In genomic region chr11:13334068-13334785, GRCh38 we compare ENCODE assay signal across 3 cellular contexts.
TF ChIP-seq lines count a peak whose summit lies in the region.

No MANE protein-coding gene starts in this region.

TF ChIP-seq in GM23338, 12 proteins besides CTCF, POLR2A, EP300 and RAD21:
- no peak for TF ChIP-seq POLR2AphosphoS5 (IDR thresholded peaks at IDR 0.05; ENCODE audit: low read depth)

TF ChIP-seq in GM12878, 131 proteins besides CTCF, POLR2A, EP300 and RAD21:
- TF ChIP-seq YBX1 (IDR thresholded peaks at IDR 0.05) (no peak), BRCA1 (IDR thresholded peaks at IDR 0.05; ENCODE audit: low read depth, low read length) (no peak), SRF (IDR thresholded peaks at IDR 0.05; ENCODE audit: low read depth in 2 of 2, low read length in 2 of 2) (no peak), SMAD5 (IDR thresholded peaks at IDR 0.05; ENCODE audit: low read depth) (no peak), ZBTB33 (IDR thresholded peaks at IDR 0.05) (no peak)
TF ChIP-seq in GM12878: peak in this region for 0.

TF ChIP-seq in WTC11, 78 proteins besides CTCF, POLR2A, EP300 and RAD21:
- TF ChIP-seq ZNF512 (CRISPR knock-in tag; IDR thresholded peaks at IDR 0.05; ENCODE audit: borderline replicate concordance) (no peak), EMX1 (CRISPR knock-in tag; IDR thresholded peaks at IDR 0.05) (no peak), AFF4 (CRISPR knock-in tag; IDR thresholded peaks at IDR 0.05; ENCODE audit: borderline replicate concordance) (no peak), MYBL2 (CRISPR knock-in tag; IDR thresholded peaks at IDR 0.05) (no peak), PRDM15 (CRISPR knock-in tag; IDR thresholded peaks at IDR 0.05) (no peak), ZBTB43 (CRISPR knock-in tag; IDR thresholded peaks at IDR 0.05) (no peak), ZMAT4 (CRISPR knock-in tag; IDR thresholded peaks at IDR 0.05) (no peak), GABPB1 (CRISPR knock-in tag; IDR thresholded peaks at IDR 0.05) (no peak), SMAD3 (CRISPR knock-in tag; IDR thresholded peaks at IDR 0.05; ENCODE audit: borderline replicate concordance) (no peak), RELA (CRISPR knock-in tag; IDR thresholded peaks at IDR 0.05; ENCODE audit: borderline replicate concordance) (no peak), SP1 (CRISPR knock-in tag; conservative IDR thresholded peaks at IDR 0.05) (no peak), IRF1 (CRISPR knock-in tag; IDR thresholded peaks at IDR 0.05) (no peak), CREM (CRISPR knock-in tag; IDR thresholded peaks at IDR 0.05) (no peak), ZNF138 (CRISPR knock-in tag; conservative IDR thresholded peaks at IDR 0.05) (no peak), ZNF396 (CRISPR knock-in tag; IDR thresholded peaks at IDR 0.05; ENCODE audit: borderline replicate concordance) (no peak), IRF2 (CRISPR knock-in tag; IDR thresholded peaks at IDR 0.05; ENCODE audit: borderline replicate concordance, low read depth) (no peak), OVOL2 (CRISPR knock-in tag; IDR thresholded peaks at IDR 0.05; ENCODE audit: borderline replicate concordance) (no peak), TCF7 (CRISPR knock-in tag; IDR thresholded peaks at IDR 0.05; ENCODE audit: low read depth) (no peak), PRRX2 (CRISPR knock-in tag; IDR thresholded peaks at IDR 0.05) (no peak), AR (CRISPR knock-in tag; IDR thresholded peaks at IDR 0.05) (no peak)
